27 cellular contexts compared by ENCODE assay signal in the genomic region with DNA sequence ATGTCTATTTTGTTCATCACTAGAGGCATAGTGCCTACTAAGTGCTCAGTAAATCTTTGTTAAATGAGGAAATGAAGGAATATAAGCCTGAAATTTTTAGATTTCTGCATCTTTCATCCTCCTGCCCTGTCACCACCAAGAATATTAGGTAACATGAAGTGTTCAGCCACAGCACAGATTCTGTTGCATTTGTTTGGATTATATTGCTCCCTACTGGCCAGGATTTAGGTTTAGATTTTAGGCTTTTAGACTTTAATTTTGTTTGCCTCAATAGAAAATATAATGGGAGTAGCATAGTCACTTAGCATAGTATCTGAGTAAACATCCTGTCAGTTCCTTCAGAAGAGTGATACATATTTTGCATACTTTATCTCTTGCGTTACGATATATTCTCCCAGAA. TPM values are rescaled to one million over a fixed set of nuclear protein-coding genes. Genes with fewer than 3 reads are reported as not detected.
DNase-seq lines count a peak whose midpoint lies in the region; ATAC-seq, FAIRE-seq and TF ChIP-seq lines count a peak whose summit lies in the region.
"Had no signal": no experiment of that assay in that cellular context is flagged by ENCODE, and none has a peak within 500 bp of the region (broad histone marks: within the 10 kb centered on the region; RNA-seq: fewer than 3 reads in every experiment).

No MANE protein-coding gene starts in this region.

- no peak overlapping the region for H3K27ac ChIP-seq in OCI-LY7 (ENCODE audit: low read depth, low read length, poor library complexity, severe bottlenecking)
- H3K27ac ChIP-seq: 22Rv1, body of pancreas, SJCRH30, spleen, tibial nerve had no signal

- H4K20me1 ChIP-seq in OCI-LY7 (ENCODE audit: insufficient read depth, low read length) = 0 out of 2 replicates have a peak, but pooled peaks cover 7% of the 10 kb centered on the region

- no peaks in the 10 kb centered on the region; the same call in 1 of the 2 replicates for H3K79me2 ChIP-seq in OCI-LY7 (ENCODE audit: insufficient read depth, low read depth, low read length)

- no TSS peak for BruUV-seq in OCI-LY7 (replicated peaks; lab: Mats Ljungman, UMichigan)

- POLR2A ChIA-PET in OCI-LY7 (lab: Charles Lee) = interaction anchor here (0.6 to 3.0 kb wide), 4 partner anchors 10 to 449 kb away, joined by 3 to 13 read pairs (median 3); no protein-coding TSS in a partner anchor

- intact Hi-C loops in OCI-LY7 (cut with micrococcal nuclease; ENCODE audit: unreplicated experiment) = no loop called here

- FAIRE-seq in D721Med (lab: Jason Lieb, UNC) = peak; percentile 11
- FAIRE-seq: colon, G401.6, TTC549 had no signal

- no peak overlapping the region for H3K4me3 ChIP-seq in OCI-LY7 (ENCODE audit: low read depth, low read length, poor library complexity, severe bottlenecking)
- H3K4me3 ChIP-seq: body of pancreas, SJCRH30, spleen, tibial nerve had no signal

- H3K9me2 ChIP-seq in OCI-LY7 (ENCODE audit: insufficient read depth, low read length) = no peaks in the 10 kb centered on the region

- H3K36me3 ChIP-seq in OCI-LY7 (ENCODE audit: insufficient read depth, low read length) = no peaks in the 10 kb centered on the region
- H3K36me3 ChIP-seq: SJCRH30, tibial nerve had no signal

- CTCF ChIA-PET in OCI-LY7 (lab: Charles Lee; ENCODE audit: unreplicated experiment) = no interaction called here

- TF ChIP-seq CTCF in D721Med (IDR thresholded peaks at IDR 0.05; ENCODE audit: insufficient read depth, missing control alignments) (peak; percentile 28), OCI-LY7 (conservative IDR thresholded peaks at IDR 0.05; ENCODE audit: low read length) (peak; percentile 22; the same call in 1 of the 2 replicates)

- ATAC-seq in HG03439 (IDR thresholded peaks at IDR 0.05; ENCODE audit: unreplicated experiment) = no peak
- ATAC-seq in HG03469 (IDR thresholded peaks at IDR 0.05; ENCODE audit: unreplicated experiment) = no peak
- ATAC-seq: activated T-cell treated with anti-CD3 and anti-CD28 coated beads, Interleukin-2, amount 50 U/mL, for 4 hours; body of pancreas; CD8-positive, alpha-beta T cell; left cardiac atrium; right cardiac atrium had no signal

- H3K4me1 ChIP-seq in OCI-LY7 (ENCODE audit: insufficient read depth, low read length, poor library complexity, severe bottlenecking) = peaks cover 7% of the 10 kb centered on the region
- H3K4me1 ChIP-seq: body of pancreas, SJCRH30, tibial nerve had no signal

- H2AFZ ChIP-seq in OCI-LY7 (ENCODE audit: low read length) = no peak overlapping the region

- DNase-seq in DMS 273 (lab: John Stamatoyannopoulos, UW; ENCODE audit: unreplicated experiment) (peak; percentile 30), DMS 273 treated with DMSO at 0.1 percent for 48 hours (lab: John Stamatoyannopoulos, UW) (no peak), D721Med (ENCODE audit: insufficient read length, low spot score) (no peak), OCI-LY7 (ENCODE audit: low spot score) (no peak), fibroblast of peridontal ligament (ENCODE audit: extremely low read depth) (peak; percentile 38), glomerular visceral epithelial cell (ENCODE audit: extremely low spot score) (no peak)
- DNase-seq: activated naive CD4-positive, alpha-beta T cell treated with Interleukin-2 at 50 U/mL for 16 hours; activated T-cell treated with anti-CD3 and anti-CD28 coated beads, Interleukin-2, amount 50 U/mL, for 4 hours; body of pancreas; CD8-positive, alpha-beta T cell; effector CD4-positive, alpha-beta T cell; HCEC 1CT; Karpas-422; left cardiac atrium; NCI-H1694; NCI-H510A treated with DMSO at 0.1 percent for 48 hours; right cardiac atrium; SJCRH30; spleen; T-helper 1 cell had no signal

- no peaks in the 10 kb centered on the region for H3K9me3 ChIP-seq in OCI-LY7 (ENCODE audit: low read length)
- H3K9me3 ChIP-seq: body of pancreas, SJCRH30, spleen, tibial nerve had no signal

- H3K4me2 ChIP-seq in OCI-LY7 (ENCODE audit: low read length) = no peak overlapping the region

RNA-seq across cellular contexts. Expression of a gene that starts 14.2 kb away (rescaled TPM):
- 14.3 and 18.3 TPM in 2 replicates for total RNA-seq in OCI-LY7 (2014; rRNA removed; shearing (Covaris generic))
- total RNA-seq in OCI-LY7 (2022) = 11.5 and 13.8 TPM in 2 replicates

RNA-seq across cellular contexts. Expression of a gene that starts 14.7 kb away (rescaled TPM):
- 19.6 and 21.9 TPM in 2 replicates for total RNA-seq in OCI-LY7 (2014; rRNA removed; shearing (Covaris generic))
- total RNA-seq in OCI-LY7 (2022) = 27.3 and 34.3 TPM in 2 replicates

Comparison
In these comparisons a context has a peak if more than half of its experiments do, and no peak if none do; other contexts are left out.
1. DNase-seq: peak in DMS 273 (single experiment) and fibroblast of peridontal ligament (single experiment); none in DMS 273 treated with DMSO at 0.1 percent for 48 hours (single experiment), D721Med (single experiment), OCI-LY7 (single experiment) and glomerular visceral epithelial cell (single experiment).